ENCODE assay signal across 8 cellular contexts in genomic region chr3:63818282-63819150, GRCh38. TPM values are rescaled to one million over a fixed set of nuclear protein-coding genes. Genes with fewer than 3 reads are reported as not detected.
DNase-seq lines count a peak whose midpoint lies in the region; ATAC-seq, FAIRE-seq and TF ChIP-seq lines count a peak whose summit lies in the region.

No MANE protein-coding gene starts in this region.

- H2AFZ ChIP-seq in keratinocyte (ENCODE audit: control insufficient read depth, low read length), result no peak overlapping the region

- no peak overlapping the region for H3K27ac ChIP-seq in HEK293 (ENCODE audit: extremely low read depth, low read depth, low read length)
- H3K27ac ChIP-seq in keratinocyte (ENCODE audit: control insufficient read depth, insufficient read depth, low read length), result no peak overlapping the region

- POLR2A ChIA-PET in HEK293 (lab: Yijun Ruan, JAX), result no interaction called here

- H3K4me3 ChIP-seq in GM12864 (ENCODE audit: low read depth, low read length) (no peak overlapping the region), HEK293 (ENCODE audit: low read depth, low read length) (no peak overlapping the region), keratinocyte (ENCODE audit: control insufficient read depth in 2 of 3, extremely low read depth in 1 of 3, insufficient read depth in 2 of 3, low read depth in 1 of 3, low read length in 3 of 3) (no peak overlapping the region)

- H3K4me1 ChIP-seq in HEK293 (ENCODE audit: control insufficient read depth, insufficient read depth, low read length), result peaks cover 3% of the 10 kb centered on the region; the same call in 1 of the 2 replicates
- H3K4me1 ChIP-seq in keratinocyte (ENCODE audit: control insufficient read depth, extremely low read depth, insufficient read depth, low read length), result no peaks in the 10 kb centered on the region

- H3K36me3 ChIP-seq in HEK293 (ENCODE audit: control insufficient read depth in 2 of 2, insufficient read depth in 1 of 2, low read length in 2 of 2) (no peaks in the 10 kb centered on the region), keratinocyte (ENCODE audit: control insufficient read depth in 2 of 2, extremely low read depth in 1 of 2, insufficient read depth in 2 of 2, low read length in 2 of 2) (no peaks in the 10 kb centered on the region)

- H3K9me3 ChIP-seq in HEK293 (ENCODE audit: control insufficient read depth, insufficient read depth, low read depth, low read length) (no peaks in the 10 kb centered on the region), keratinocyte (ENCODE audit: control insufficient read depth, low read depth, low read length) (no peaks in the 10 kb centered on the region)

- DNase-seq in GM12864 (ENCODE audit: low read depth) (peak; percentile 15), NCI-H1694 treated with DMSO at 0.1 percent for 48 hours (lab: John Stamatoyannopoulos, UW) (peak; percentile 26), UCSD-AML1 (lab: John Stamatoyannopoulos, UW; ENCODE audit: unreplicated experiment) (peak; percentile 28), T47D (ENCODE audit: low read depth in 1 of 2, low spot score in 1 of 2) (peak; percentile 9 to 66), keratinocyte (ENCODE audit: low read depth, low spot score) (no peak)
- DNase-seq in stimulated activated CD4-positive, alpha-beta T cell treated with anti-CD3 and anti-CD28 coated beads, Interleukin-2, amount 100 ng/mL, for 48 hours, result peak; percentile 63 to 64

- H3K9ac ChIP-seq in keratinocyte (ENCODE audit: control insufficient read depth, extremely low read depth, insufficient read depth, low read length), result no peak overlapping the region

- H3K79me2 ChIP-seq in keratinocyte (ENCODE audit: control insufficient read depth, insufficient read depth, low read length), result no peaks in the 10 kb centered on the region

- no peaks in the 10 kb centered on the region for H3K27me3 ChIP-seq in keratinocyte (ENCODE audit: control insufficient read depth, extremely low read depth, insufficient read depth, low read length)

- no peaks in the 10 kb centered on the region for H3K9me1 ChIP-seq in keratinocyte (ENCODE audit: control insufficient read depth, extremely low read depth, insufficient read depth, low read length)

- peak; percentile 97 for FAIRE-seq in keratinocyte (lab: Jason Lieb, UNC)

- peak; percentile 69 for TF ChIP-seq CTCF in GM12864 (IDR thresholded peaks at IDR 0.05; ENCODE audit: low read depth, low read length, missing control alignments)
- TF ChIP-seq CTCF in HEK293 (tag by site-specific recombination; IDR thresholded peaks at IDR 0.05), result 0 out of 2 replicates have a peak, but pooled peaks have one; percentile 31
- TF ChIP-seq CTCF in keratinocyte (optimal IDR thresholded peaks at IDR 0.05 in 1 of 3, IDR thresholded peaks at IDR 0.05 in 1 of 3, conservative IDR thresholded peaks at IDR 0.05 in 1 of 3; ENCODE audit: extremely low read depth in 1 of 3, insufficient read depth in 2 of 3, low read length in 3 of 3), result peak; percentile 65 to 89 (median 78)

- CTCF ChIA-PET in HEK293 (lab: Yijun Ruan, JAX), result interaction anchor here (0.6 to 4.7 kb wide), 26 partner anchors 10 to 1225 kb away, joined by 3 to 56 read pairs (median 4); no protein-coding TSS in a partner anchor

- dilution Hi-C loops in keratinocyte (cut with MboI; ENCODE audit: extremely low pct_ligation_motif_present, low sequenced_read_pairs), result no loop called here

- H4K20me1 ChIP-seq in keratinocyte (ENCODE audit: control insufficient read depth, extremely low read depth, insufficient read depth, low read length), result no peaks in the 10 kb centered on the region

- H3K4me2 ChIP-seq in keratinocyte (ENCODE audit: control insufficient read depth, extremely low read depth, insufficient read depth, low read depth, low read length), result no peak overlapping the region

- in situ Hi-C loops in T47D (cut with HindIII; ENCODE audit: low pct_unique_long_range_greater_than_20kb, low sequenced_read_pairs), result no loop called here

- ATAC-seq in HG02852 (IDR thresholded peaks at IDR 0.05; ENCODE audit: unreplicated experiment), result no peak

TF ChIP-seq in HEK293, 187 proteins besides CTCF, POLR2A, EP300 and RAD21:
- TF ChIP-seq ZFP3 (tag by site-specific recombination; IDR thresholded peaks at IDR 0.05; ENCODE audit: low read depth) (0 out of 2 replicates have a peak, but pooled peaks have one; percentile 11), ZNF335 (tag by site-specific recombination; conservative IDR thresholded peaks at IDR 0.05) (0 out of 2 replicates have a peak, but pooled peaks have one; percentile 22), OSR2 (tag by site-specific recombination; IDR thresholded peaks at IDR 0.05) (no peak), ZNF654 (tag by site-specific recombination; IDR thresholded peaks at IDR 0.05; ENCODE audit: low read depth) (peak; percentile 78)
- TF ChIP-seq, protein P1, sequence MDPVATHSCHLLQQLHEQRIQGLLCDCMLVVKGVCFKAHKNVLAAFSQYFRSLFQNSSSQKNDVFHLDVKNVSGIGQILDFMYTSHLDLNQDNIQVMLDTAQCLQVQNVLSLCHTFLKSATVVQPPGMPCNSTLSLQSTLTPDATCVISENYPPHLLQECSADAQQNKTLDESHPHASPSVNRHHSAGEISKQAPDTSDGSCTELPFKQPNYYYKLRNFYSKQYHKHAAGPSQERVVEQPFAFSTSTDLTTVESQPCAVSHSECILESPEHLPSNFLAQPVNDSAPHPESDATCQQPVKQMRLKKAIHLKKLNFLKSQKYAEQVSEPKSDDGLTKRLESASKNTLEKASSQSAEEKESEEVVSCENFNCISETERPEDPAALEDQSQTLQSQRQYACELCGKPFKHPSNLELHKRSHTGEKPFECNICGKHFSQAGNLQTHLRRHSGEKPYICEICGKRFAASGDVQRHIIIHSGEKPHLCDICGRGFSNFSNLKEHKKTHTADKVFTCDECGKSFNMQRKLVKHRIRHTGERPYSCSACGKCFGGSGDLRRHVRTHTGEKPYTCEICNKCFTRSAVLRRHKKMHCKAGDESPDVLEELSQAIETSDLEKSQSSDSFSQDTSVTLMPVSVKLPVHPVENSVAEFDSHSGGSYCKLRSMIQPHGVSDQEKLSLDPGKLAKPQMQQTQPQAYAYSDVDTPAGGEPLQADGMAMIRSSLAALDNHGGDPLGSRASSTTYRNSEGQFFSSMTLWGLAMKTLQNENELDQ (tag by site-specific recombination; IDR thresholded peaks at IDR 0.05; ENCODE audit: low read depth), result no peak

RNA-seq across cellular contexts. Expression of gene C3orf49, which starts 0.6 kb away (rescaled TPM):
- not detected in 3 replicates for polyA plus RNA-seq in keratinocyte
- polyA plus RNA-seq in keratinocyte (2011; ENCODE audit: low read depth), result not detected
- not detected in 2 replicates for polyA plus RNA-seq in keratinocyte (2011; cell fraction: cytosol; rRNA removed)
- not detected in 2 replicates for polyA plus RNA-seq in keratinocyte (2011; cell fraction: nucleus; rRNA removed)
- polyA plus RNA-seq in keratinocyte (2012; ENCODE audit: low replicate concordance), result not detected in 2 replicates
- not detected in 3 replicates for polyA minus RNA-seq in keratinocyte
- not detected for polyA minus RNA-seq in keratinocyte (2011; cell fraction: cytosol; rRNA and poly(A)+ RNA removed)
- not detected in 2 replicates for polyA minus RNA-seq in keratinocyte (2011; cell fraction: nucleus; rRNA and poly(A)+ RNA removed)

RNA-seq across cellular contexts. Expression of gene THOC7, which starts 45.1 kb away (rescaled TPM):
- polyA plus RNA-seq in keratinocyte, result 64.3 to 131 TPM (median 85.5 TPM) in 3 replicates
- polyA plus RNA-seq in keratinocyte (2011; ENCODE audit: low read depth), result 164 TPM
- 82.4 and 168 TPM in 2 replicates for polyA plus RNA-seq in keratinocyte (2011; cell fraction: cytosol; rRNA removed)
- 25.2 and 35.1 TPM in 2 replicates for polyA plus RNA-seq in keratinocyte (2011; cell fraction: nucleus; rRNA removed)
- 69.9 and 115 TPM in 2 replicates for polyA plus RNA-seq in keratinocyte (2012; ENCODE audit: low replicate concordance)
- 3.8 to 36.5 TPM (median 10.1 TPM) in 3 replicates for polyA minus RNA-seq in keratinocyte
- 27.4 TPM for polyA minus RNA-seq in keratinocyte (2011; cell fraction: cytosol; rRNA and poly(A)+ RNA removed)
- 3.9 and 7.2 TPM in 2 replicates for polyA minus RNA-seq in keratinocyte (2011; cell fraction: nucleus; rRNA and poly(A)+ RNA removed)

RNA-seq across cellular contexts. Expression of gene ATXN7, which starts 45.2 kb away (rescaled TPM):
- 8.5 to 12.1 TPM (median 8.8 TPM) in 3 replicates for polyA plus RNA-seq in keratinocyte
- 5.7 TPM for polyA plus RNA-seq in keratinocyte (2011; ENCODE audit: low read depth)
- polyA plus RNA-seq in keratinocyte (2011; cell fraction: cytosol; rRNA removed), result 4.2 and 8.6 TPM in 2 replicates
- 43.4 and 47.9 TPM in 2 replicates for polyA plus RNA-seq in keratinocyte (2011; cell fraction: nucleus; rRNA removed)
- 4.8 and 5.6 TPM in 2 replicates for polyA plus RNA-seq in keratinocyte (2012; ENCODE audit: low replicate concordance)
- polyA minus RNA-seq in keratinocyte, result 49.2 to 86.3 TPM (median 58.0 TPM) in 3 replicates
- polyA minus RNA-seq in keratinocyte (2011; cell fraction: cytosol; rRNA and poly(A)+ RNA removed), result 14.0 TPM
- polyA minus RNA-seq in keratinocyte (2011; cell fraction: nucleus; rRNA and poly(A)+ RNA removed), result 54.4 and 101 TPM in 2 replicates
